In the genomic region with DNA sequence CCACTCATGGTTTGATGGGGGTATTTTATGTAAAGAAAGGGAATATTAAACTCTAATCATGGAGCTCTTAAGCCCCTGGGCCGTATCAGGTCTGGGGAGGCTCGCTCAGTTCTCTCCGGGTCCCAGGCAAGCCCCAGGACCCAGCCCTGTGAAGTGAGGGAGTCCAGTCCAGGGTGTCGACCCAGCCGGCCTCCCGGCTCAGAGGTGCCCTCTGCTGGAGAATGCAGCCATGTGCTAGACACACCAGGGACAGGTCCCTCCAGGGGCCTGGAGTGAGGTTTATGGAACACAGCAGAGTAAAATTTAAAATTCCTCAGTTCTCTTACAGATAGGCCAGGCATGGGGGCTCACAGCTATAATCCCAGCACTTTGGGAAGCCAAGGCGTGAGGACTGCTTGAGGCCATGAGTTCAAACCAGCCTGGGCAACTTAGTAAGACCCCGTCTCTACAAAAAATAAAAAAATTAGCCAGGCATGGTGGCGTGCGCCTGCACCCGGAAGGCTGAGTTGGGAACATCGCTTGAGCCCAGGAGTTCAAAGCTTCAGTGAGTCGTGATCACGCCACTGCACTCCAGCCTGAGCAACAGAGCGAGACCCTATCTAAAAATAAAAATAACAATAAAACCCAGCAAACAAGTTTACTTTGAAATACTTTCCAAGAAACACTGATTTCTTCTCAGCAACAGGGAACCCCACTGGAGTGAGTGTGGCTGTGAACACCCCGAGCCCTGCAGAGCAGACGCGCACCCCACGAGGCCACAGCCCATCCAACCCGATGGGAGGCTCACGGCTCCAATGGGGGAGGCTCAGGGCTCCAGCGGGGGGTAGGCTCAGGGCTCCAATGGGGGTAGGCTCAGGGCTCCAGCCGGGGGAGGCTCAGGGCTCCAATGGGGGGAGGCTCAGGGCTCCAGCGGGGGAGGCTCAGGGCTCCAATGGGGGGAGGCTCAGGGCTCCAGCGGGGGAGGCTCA, we compare ENCODE assay signal across 8 cellular contexts.
DNase-seq lines count a peak whose midpoint lies in the region; ATAC-seq and TF ChIP-seq lines count a peak whose summit lies in the region.

No MANE protein-coding gene starts in this region.

- no peak overlapping the region for H3K4me3 ChIP-seq in GM12865 (ENCODE audit: low read depth, low read length)

- TF ChIP-seq CTCF in 22Rv1 (IDR thresholded peaks at IDR 0.05): peak; percentile 96
- TF ChIP-seq CTCF in GM12865 (IDR thresholded peaks at IDR 0.05; ENCODE audit: insufficient read depth, low read depth, low read length, missing control alignments): peak; percentile 76

- DNase-seq in GM12865 (ENCODE audit: low read depth) (peak; percentile 65), NCI-H2171 (lab: John Stamatoyannopoulos, UW) (peak; percentile 34), dermis microvascular lymphatic vessel endothelial cell (ENCODE audit: low read depth in 2 of 2) (peak; percentile 45 to 65), lung microvascular endothelial cell (ENCODE audit: low read depth in 2 of 2) (peak; percentile 68 to 81)
- peak; percentile 62 to 64 for DNase-seq in activated CD4-positive, alpha-beta T cell treated with anti-CD3 and anti-CD28 coated beads, Interleukin-2, amount 50 U/mL, for 4 hours
- peak; percentile 46 to 47 for DNase-seq in stimulated activated CD8-positive, alpha-beta memory T cell treated with anti-CD3 and anti-CD28 coated beads, Interleukin-15, amount 100 ng/mL, for 48 hours (ENCODE audit: low read depth in 2 of 2)

- ATAC-seq in HG02759 (IDR thresholded peaks at IDR 0.05; ENCODE audit: unreplicated experiment): no peak

- no peak overlapping the region for H3K27ac ChIP-seq in 22Rv1
